In genomic region chr9:37969558-37970300, GRCh38 we compare ENCODE assay signal across 26 cellular contexts.
DNase-seq lines count a peak whose midpoint lies in the region; ATAC-seq, FAIRE-seq and TF ChIP-seq lines count a peak whose summit lies in the region.
"Had no signal": no experiment of that assay in that cellular context is flagged by ENCODE, and none has a peak within 500 bp of the region (broad histone marks: within the 10 kb centered on the region; RNA-seq: fewer than 3 reads in every experiment).

No MANE protein-coding gene starts in this region.

- no peak for TF ChIP-seq POLR2A in endothelial cell of umbilical vein (IDR thresholded peaks at IDR 0.05; ENCODE audit: low read depth, low read length)

- H3K4me3 ChIP-seq in SK-N-SH (ENCODE audit: low read depth in 2 of 2, low read length in 1 of 2) (no peak overlapping the region), endothelial cell of umbilical vein (replicated peaks in 1 of 3; ENCODE audit: insufficient read depth in 1 of 3, low read depth in 1 of 3, low read length in 3 of 3) (no peak overlapping the region), aorta (ENCODE audit: low read length in 2 of 2) (no peak overlapping the region)
- H3K4me3 ChIP-seq: esophagus muscularis mucosa, left lung, tibial nerve had no signal

- H3K9me1 ChIP-seq in endothelial cell of umbilical vein (replicated peaks; ENCODE audit: control insufficient read depth, extremely low read depth, insufficient read depth, low read length), result no peaks in the 10 kb centered on the region

- no peak overlapping the region for H2AFZ ChIP-seq in SK-N-SH (ENCODE audit: low read depth)
- H2AFZ ChIP-seq in endothelial cell of umbilical vein (ENCODE audit: low read depth, low read length), result no peak overlapping the region

- peaks cover 98% of the 10 kb centered on the region for H3K79me2 ChIP-seq in SK-N-SH (ENCODE audit: insufficient read depth)
- peaks cover 7% of the 10 kb centered on the region for H3K79me2 ChIP-seq in endothelial cell of umbilical vein (ENCODE audit: control insufficient read depth, insufficient read depth, low read length)

- H3K4me1 ChIP-seq in SK-N-SH (ENCODE audit: control insufficient read depth in 1 of 2, insufficient read depth in 2 of 2, low read depth in 1 of 2, low read length in 1 of 2) (peaks cover 32 to 46% of the 10 kb centered on the region in 2 experiments; a peak in 3 of 4 replicates), endothelial cell of umbilical vein (ENCODE audit: control insufficient read depth, extremely low read depth, insufficient read depth, low read length) (peaks cover 42% of the 10 kb centered on the region), aorta (ENCODE audit: control insufficient read depth in 1 of 2, insufficient read depth in 2 of 2, low read length in 2 of 2) (no peaks in the 10 kb centered on the region)

- no peak for DNase-seq in SK-N-SH
- no peak for DNase-seq in endothelial cell of umbilical vein (ENCODE audit: low read depth, low spot score)
- DNase-seq in neural crest cell (ENCODE audit: low read depth, low spot score), result no peak
- peak; percentile 44 to 49 for DNase-seq in aorta
- no peak for DNase-seq in ureter (ENCODE audit: low spot score)
- no peak for DNase-seq in NCI-H146 (lab: John Stamatoyannopoulos, UW)
- DNase-seq: activated B cell treated with CpG ODN at 0.5 μM for 24 hours; activated CD4-positive, alpha-beta T cell treated with anti-CD3 and anti-CD28 coated beads, Interleukin-2, amount 50 U/mL, for 48 hours; activated effector memory CD4-positive, alpha-beta T cell treated with anti-CD3 and anti-CD28 coated beads, Interleukin-2, amount 50 U/mL, for 16 hours; activated naive CD8-positive, alpha-beta T cell treated with anti-CD3 and anti-CD28 coated beads, Interleukin-2, amount 10 ng/mL, durations not matched to agents 7 days and 5 days; GF-D8; GOT3; natural killer cell; NCI-H1105 treated with DMSO at 0.1 percent for 48 hours; NCI-H2029 treated with DMSO at 0.1 percent for 48 hours; NCI-H446; NCI-H82; stimulated activated naive CD8-positive, alpha-beta T cell treated with anti-CD3 and anti-CD28 coated beads, Interleukin-15, amount 100 ng/mL, for 72 hours had no signal

- WGBS in SK-N-SH (ENCODE audit: low lambda C conversion rate), result 97% methylated on average over 8 of the region's 11 CpGs
- 83 to 84% methylated on average over 11 of the region's 11 CpGs for WGBS in aorta, 2 donors

- intact Hi-C loops in endothelial cell of umbilical vein (cut with micrococcal nuclease), result loop anchor here (2.0 to 5.0 kb wide), 3 partner anchors 39 to 98 kb away; partner anchors contain the start of gene SHB
- intact Hi-C loops in aorta (cut with DNase I), result loop anchor here in 1 of 2 donors (10.0 kb wide), 1 partner anchor 55 kb away; no protein-coding TSS in a partner anchor

- H3K27ac ChIP-seq in SK-N-SH (ENCODE audit: low read depth in 2 of 2, low read length in 1 of 2) (peak overlapping the region; percentile 66 to 96; a peak in 3 of 4 replicates), endothelial cell of umbilical vein (ENCODE audit: insufficient read depth, low read depth, low read length) (peak overlapping the region; percentile 49), aorta (ENCODE audit: low read depth in 1 of 2, low read length in 2 of 2) (no peak overlapping the region)
- H3K27ac ChIP-seq: 22Rv1, esophagus muscularis mucosa, left lung had no signal

- H4K20me1 ChIP-seq in SK-N-SH (ENCODE audit: insufficient read depth), result no peaks in the 10 kb centered on the region
- H4K20me1 ChIP-seq in endothelial cell of umbilical vein (replicated peaks; ENCODE audit: control insufficient read depth, extremely low read depth, insufficient read depth, low read length), result no peaks in the 10 kb centered on the region

- no peak for ATAC-seq in SK-N-SH treated with all-trans-retinoic acid at 6 μM for 48 hours
- ATAC-seq in aorta (ENCODE audit: low FRiP score), result no peak
- ATAC-seq in HG03460 (IDR thresholded peaks at IDR 0.05; ENCODE audit: unreplicated experiment), result no peak
- ATAC-seq: natural killer cell; stimulated activated naive CD8-positive, alpha-beta T cell treated with anti-CD3 and anti-CD28 coated beads, Interleukin-15, amount 100 ng/mL, for 72 hours had no signal

- H3K36me3 ChIP-seq in SK-N-SH (replicated peaks in 1 of 2; ENCODE audit: control insufficient read depth in 1 of 2, insufficient read depth in 2 of 2, low read length in 1 of 2) (peaks cover 22% of the 10 kb centered on the region in 2 experiments), endothelial cell of umbilical vein (ENCODE audit: control insufficient read depth in 2 of 2, extremely low read depth in 1 of 2, insufficient read depth in 2 of 2, low read length in 2 of 2) (peaks cover 2 to 6% of the 10 kb centered on the region in 2 experiments), aorta (ENCODE audit: control insufficient read depth in 1 of 2, insufficient read depth in 2 of 2, low read length in 1 of 2) (no peaks in the 10 kb centered on the region)

- TF ChIP-seq CTCF in SK-N-SH (IDR thresholded peaks at IDR 0.05) (no peak), endothelial cell of umbilical vein (IDR thresholded peaks at IDR 0.05; ENCODE audit: extremely low read depth in 1 of 2, insufficient read depth in 1 of 2, low read depth in 1 of 2, low read length in 2 of 2) (no peak), neural crest cell (conservative IDR thresholded peaks at IDR 0.05) (no peak)

- no peaks in the 10 kb centered on the region for H3K36me3 Mint-ChIP-seq in neural crest cell (ENCODE audit: low read depth)
- H3K36me3 Mint-ChIP-seq: activated naive CD8-positive, alpha-beta T cell treated with anti-CD3 and anti-CD28 coated beads, Interleukin-2, amount 10 ng/mL, durations not matched to agents 7 days and 5 days; natural killer cell had no signal

- POLR2A ChIA-PET in SK-N-SH (lab: Yijun Ruan, JAX) (no interaction called here), endothelial cell of umbilical vein (lab: Charles Lee) (interaction anchor here (1.2 kb wide), 1 partner anchor 53 kb away, joined by 4 read pairs; no protein-coding TSS in a partner anchor)

- H3K27ac Mint-ChIP-seq in neural crest cell (ENCODE audit: unreplicated experiment), result peak overlapping the region; percentile 19
- H3K27ac Mint-ChIP-seq: activated B cell treated with CpG ODN at 0.5 μM for 24 hours; activated naive CD8-positive, alpha-beta T cell treated with anti-CD3 and anti-CD28 coated beads, Interleukin-2, amount 10 ng/mL, durations not matched to agents 7 days and 5 days; B cell; natural killer cell; stimulated activated naive CD8-positive, alpha-beta T cell treated with anti-CD3 and anti-CD28 coated beads, Interleukin-15, amount 100 ng/mL, for 72 hours had no signal

- TF ChIP-seq EP300 in SK-N-SH (IDR thresholded peaks at IDR 0.05; ENCODE audit: borderline replicate concordance in 1 of 2, low read depth in 1 of 2, low read length in 1 of 2), result no peak

- no peak for TF ChIP-seq RAD21 in SK-N-SH (IDR thresholded peaks at IDR 0.05; ENCODE audit: low read length)

- H3K27me3 ChIP-seq in SK-N-SH (ENCODE audit: insufficient read depth) (no peaks in the 10 kb centered on the region), endothelial cell of umbilical vein (ENCODE audit: control insufficient read depth in 2 of 2, insufficient read depth in 2 of 2, low read length in 2 of 2) (no peaks in the 10 kb centered on the region), aorta (ENCODE audit: control insufficient read depth in 1 of 2, insufficient read depth in 2 of 2, low read length in 1 of 2) (no peaks in the 10 kb centered on the region)
- H3K27me3 ChIP-seq: esophagus muscularis mucosa, left lung, tibial nerve had no signal

- no peaks in the 10 kb centered on the region for H3K9me2 ChIP-seq in SK-N-SH

- H3K27me3 Mint-ChIP-seq in neural crest cell (ENCODE audit: low read depth), result no peaks in the 10 kb centered on the region
- H3K27me3 Mint-ChIP-seq: activated B cell treated with CpG ODN at 0.5 μM for 24 hours; B cell; stimulated activated naive CD8-positive, alpha-beta T cell treated with anti-CD3 and anti-CD28 coated beads, Interleukin-15, amount 100 ng/mL, for 72 hours had no signal

- H3K9me3 Mint-ChIP-seq in neural crest cell, result no peaks in the 10 kb centered on the region
- H3K9me3 Mint-ChIP-seq: activated B cell treated with CpG ODN at 0.5 μM for 24 hours; activated naive CD8-positive, alpha-beta T cell treated with anti-CD3 and anti-CD28 coated beads, Interleukin-2, amount 10 ng/mL, durations not matched to agents 7 days and 5 days; natural killer cell; stimulated activated naive CD8-positive, alpha-beta T cell treated with anti-CD3 and anti-CD28 coated beads, Interleukin-15, amount 100 ng/mL, for 72 hours had no signal

- H3K9me3 ChIP-seq in SK-N-SH (no peaks in the 10 kb centered on the region), endothelial cell of umbilical vein (replicated peaks; ENCODE audit: control insufficient read depth, insufficient read depth, low read length) (no peaks in the 10 kb centered on the region), aorta (ENCODE audit: control insufficient read depth, low read length) (no peaks in the 10 kb centered on the region)
- H3K9me3 ChIP-seq: esophagus muscularis mucosa, left lung, tibial nerve had no signal

- H3K4me3 Mint-ChIP-seq in neural crest cell, result no peak overlapping the region
- H3K4me3 Mint-ChIP-seq: activated B cell treated with CpG ODN at 0.5 μM for 24 hours; activated naive CD8-positive, alpha-beta T cell treated with anti-CD3 and anti-CD28 coated beads, Interleukin-2, amount 10 ng/mL, durations not matched to agents 7 days and 5 days; B cell; natural killer cell; stimulated activated naive CD8-positive, alpha-beta T cell treated with anti-CD3 and anti-CD28 coated beads, Interleukin-15, amount 100 ng/mL, for 72 hours had no signal

- peaks cover 21% of the 10 kb centered on the region for H3F3A ChIP-seq in SK-N-SH (replicated peaks; ENCODE audit: insufficient read depth)

- H3K9ac ChIP-seq in SK-N-SH, result no peak overlapping the region
- H3K9ac ChIP-seq in endothelial cell of umbilical vein (replicated peaks; ENCODE audit: extremely low read depth, insufficient read depth, low read length), result no peak overlapping the region

- H3K4me2 ChIP-seq in SK-N-SH, result peak overlapping the region; percentile 35
- peak overlapping the region; percentile 38 for H3K4me2 ChIP-seq in endothelial cell of umbilical vein (ENCODE audit: insufficient read depth, low read length)

- BruUV-seq in endothelial cell of umbilical vein (replicated peaks; lab: Mats Ljungman, UMichigan), result no TSS peak

- dilution Hi-C loops in endothelial cell of umbilical vein (cut with MboI; ENCODE audit: extremely low pct_ligation_motif_present, low sequenced_read_pairs), result no loop called here

- CTCF ChIA-PET in SK-N-SH (lab: Yijun Ruan, JAX) (interaction anchor here (1.8 to 3.4 kb wide), 2 partner anchors 9 to 56 kb away, joined by 7 to 11 read pairs; no protein-coding TSS in a partner anchor), endothelial cell of umbilical vein (lab: Charles Lee) (interaction anchor here (0.6 to 2.4 kb wide), 16 partner anchors 8 to 118 kb away, joined by 3 to 13 read pairs (median 5); partner anchors contain the start of gene SHB)

- H3K4me1 Mint-ChIP-seq in neural crest cell, result peaks cover 2% of the 10 kb centered on the region
- H3K4me1 Mint-ChIP-seq: activated B cell treated with CpG ODN at 0.5 μM for 24 hours, B cell had no signal

- no peak for FAIRE-seq in endothelial cell of umbilical vein (lab: Jason Lieb, UNC)
- FAIRE-seq: frontal cortex had no signal

TF ChIP-seq in SK-N-SH, 30 proteins besides CTCF, POLR2A, EP300 and RAD21 (continues in another document):
- TF ChIP-seq ELF1 (IDR thresholded peaks at IDR 0.05), result no peak

Comparison
In these comparisons a context has a peak if more than half of its experiments do, and no peak if none do; other contexts are left out.
1. DNase-seq: peak in aorta (2 of 2); none in SK-N-SH (single experiment), endothelial cell of umbilical vein (single experiment), neural crest cell (single experiment), ureter (single experiment) and NCI-H146 (single experiment).
2. H3K27ac ChIP-seq: peak in SK-N-SH (2 of 2) and endothelial cell of umbilical vein (single experiment); none in aorta (0 of 2).